Comparison of ENCODE assay signal across 7 cellular contexts in genomic region chr5:8184455-8185063, GRCh38.
DNase-seq lines count a peak whose midpoint lies in the region; ATAC-seq and TF ChIP-seq lines count a peak whose summit lies in the region.

No MANE protein-coding gene starts in this region.

- no peaks in the 10 kb centered on the region for H3K9me3 ChIP-seq in NT2/D1 (ENCODE audit: insufficient read depth, low read length)

- H3K27me3 ChIP-seq in NT2/D1 (ENCODE audit: insufficient read depth, insufficient read length), result no peaks in the 10 kb centered on the region

- H3K9ac ChIP-seq in NT2/D1 (ENCODE audit: insufficient read length, low read depth), result no peak overlapping the region

- peak; percentile 75 for TF ChIP-seq CTCF in cardiac fibroblast (IDR thresholded peaks at IDR 0.05; ENCODE audit: low read depth, low read length)
- peak; percentile 81 for TF ChIP-seq CTCF in mesothelial cell of epicardium (IDR thresholded peaks at IDR 0.05; ENCODE audit: unreplicated experiment)

- peak; percentile 91 for ATAC-seq in HG03139 (IDR thresholded peaks at IDR 0.05; ENCODE audit: unreplicated experiment)

- no peaks in the 10 kb centered on the region for H3K9me3 Mint-ChIP-seq in mesothelial cell of epicardium

- peak; percentile 61 for DNase-seq in ELF-1 (ENCODE audit: low read depth, low spot score)
- DNase-seq in GM19240 (ENCODE audit: insufficient read length, low spot score), result peak; percentile 16
- DNase-seq in NT2/D1 (ENCODE audit: low read depth, low spot score), result peak; percentile 51
- peak; percentile 17 to 19 for DNase-seq in cardiac fibroblast (ENCODE audit: low read depth in 2 of 2)
- DNase-seq in mesothelial cell of epicardium (ENCODE audit: low spot score in 2 of 2, unreplicated experiment in 2 of 2), result peak in 1 of 2 experiments; percentile 64
- no peak for DNase-seq in NK-92 treated with Interleukin-12 subunit alpha and Interleukin-12 subunit beta, amount 100 ng/mL, for 24 hours (lab: John Stamatoyannopoulos, UW)

- H3K36me3 ChIP-seq in NT2/D1 (ENCODE audit: insufficient read depth, insufficient read length, low read length), result no peaks in the 10 kb centered on the region

- H3K27me3 Mint-ChIP-seq in mesothelial cell of epicardium (ENCODE audit: low read depth), result peaks cover 7% of the 10 kb centered on the region

- no peaks in the 10 kb centered on the region for H3K4me1 Mint-ChIP-seq in mesothelial cell of epicardium

- H3K27ac Mint-ChIP-seq in mesothelial cell of epicardium, result no peak overlapping the region

- H3K36me3 Mint-ChIP-seq in mesothelial cell of epicardium, result no peaks in the 10 kb centered on the region

- no peaks in the 10 kb centered on the region for H3K4me1 ChIP-seq in NT2/D1 (ENCODE audit: insufficient read depth, insufficient read length)

- H3K4me3 Mint-ChIP-seq in mesothelial cell of epicardium, result no peak overlapping the region

- no peak overlapping the region for H3K4me3 ChIP-seq in NT2/D1 (ENCODE audit: insufficient read length, low read depth)
- H3K4me3 ChIP-seq in cardiac fibroblast (replicated peaks in 1 of 2; ENCODE audit: low read depth in 2 of 2, low read length in 2 of 2), result no peak overlapping the region
